ENCODE assay signal across 1 cellular context in the genomic region with DNA sequence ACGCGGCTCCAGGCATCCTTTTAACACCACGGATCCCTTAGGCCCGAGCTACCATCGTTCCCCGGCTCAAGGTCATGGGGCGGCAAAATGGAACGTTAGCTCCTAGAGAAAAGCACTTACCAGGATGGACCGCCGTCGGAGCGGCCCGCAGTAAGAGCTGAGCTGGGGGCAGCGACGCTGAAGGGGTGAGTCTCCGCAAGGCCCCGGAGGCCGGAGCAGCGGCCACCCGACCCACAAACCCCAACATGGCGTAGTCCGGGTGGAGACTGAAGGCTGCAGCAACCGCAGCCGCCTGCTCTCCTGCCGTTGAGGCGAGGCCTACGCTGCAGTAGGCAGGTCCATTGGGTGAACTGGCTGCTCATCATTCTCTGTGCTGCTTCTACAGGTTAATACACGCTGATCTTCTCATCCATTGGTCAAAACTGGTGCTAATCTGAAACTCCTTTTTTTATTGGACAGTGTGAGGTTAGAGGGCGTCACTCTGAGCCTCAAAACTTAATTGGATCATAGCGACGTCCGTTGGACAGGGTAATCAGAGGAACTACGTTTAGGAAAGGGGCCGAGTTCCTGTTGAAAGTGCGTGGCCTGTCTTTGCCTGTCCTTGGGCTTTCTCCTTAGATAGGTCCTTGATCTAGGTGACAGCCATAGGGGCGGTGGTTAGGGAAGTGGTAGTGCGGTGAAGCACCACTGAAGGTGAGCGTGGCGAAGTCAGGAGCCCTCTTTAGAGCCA.
A peak's percentile ranks its signal among the peaks of the same experiment; 100 is the strongest.
TF ChIP-seq lines count a peak whose summit lies in the region.

TSS of gene ATP5F1B (minus strand) at position 268 of the 730 bp plus-strand sequence. CDS start at position 247, 21 bp downstream.

TF ChIP-seq in H1, 55 proteins besides CTCF, POLR2A, EP300 and RAD21 (continued from another document):
- TF ChIP-seq SP2 (IDR thresholded peaks at IDR 0.05; ENCODE audit: low read length), result peak; percentile 99
- no peak for TF ChIP-seq MAFK (IDR thresholded peaks at IDR 0.05; ENCODE audit: low read depth, low read length)
- TF ChIP-seq ATF3 (IDR thresholded peaks at IDR 0.05; ENCODE audit: insufficient read depth, low read depth, low read length), result no peak
- TF ChIP-seq KDM4A (IDR thresholded peaks at IDR 0.05; ENCODE audit: low read depth, low read length, severe bottlenecking), result peak; percentile 40
- 0 out of 2 replicates have a peak, but pooled peaks have one; percentile 13 for TF ChIP-seq TEAD4 (IDR thresholded peaks at IDR 0.05; ENCODE audit: low read depth, low read length)
- no peak for TF ChIP-seq FOSL1 (IDR thresholded peaks at IDR 0.05; ENCODE audit: insufficient read depth, low read depth, low read length)
- no peak for TF ChIP-seq NRF1 (IDR thresholded peaks at IDR 0.05; ENCODE audit: low read depth, low read length)
- TF ChIP-seq JUN (IDR thresholded peaks at IDR 0.05; ENCODE audit: low read depth, low read length), result no peak
- no peak for TF ChIP-seq SIX5 (IDR thresholded peaks at IDR 0.05; ENCODE audit: low read depth, low read length)
- no peak for TF ChIP-seq SP4 (IDR thresholded peaks at IDR 0.05; ENCODE audit: low read length)
- TF ChIP-seq RFX5 (IDR thresholded peaks at IDR 0.05; ENCODE audit: borderline replicate concordance, low read depth, low read length), result no peak
- TF ChIP-seq, protein P1, sequence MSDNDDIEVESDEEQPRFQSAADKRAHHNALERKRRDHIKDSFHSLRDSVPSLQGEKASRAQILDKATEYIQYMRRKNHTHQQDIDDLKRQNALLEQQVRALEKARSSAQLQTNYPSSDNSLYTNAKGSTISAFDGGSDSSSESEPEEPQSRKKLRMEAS (IDR thresholded peaks at IDR 0.05), result peak; percentile 7; the same call in 1 of the 2 replicates
- no peak for TF ChIP-seq BRCA1 (IDR thresholded peaks at IDR 0.05; ENCODE audit: low read depth, low read length)
- no peak for TF ChIP-seq SAP30 (IDR thresholded peaks at IDR 0.05; ENCODE audit: insufficient read depth, insufficient replicate concordance, low read length)
- peak; percentile 5 for TF ChIP-seq NANOG (IDR thresholded peaks at IDR 0.05; ENCODE audit: insufficient read depth, low read depth, low read length, poor library complexity, severe bottlenecking)
- no peak for TF ChIP-seq USF2 (IDR thresholded peaks at IDR 0.05; ENCODE audit: low read length)
- peak; percentile 98 for TF ChIP-seq TAF7 (optimal IDR thresholded peaks at IDR 0.05; ENCODE audit: borderline replicate concordance, low read depth, low read length)
- no peak for TF ChIP-seq SRF (IDR thresholded peaks at IDR 0.05; ENCODE audit: low read depth, low read length)
- TF ChIP-seq SUZ12 (IDR thresholded peaks at IDR 0.05; ENCODE audit: low read length), result no peak
- peak; percentile 90 for TF ChIP-seq CREB1 (IDR thresholded peaks at IDR 0.05)
- TF ChIP-seq KDM5A (IDR thresholded peaks at IDR 0.05; ENCODE audit: low read length), result 0 out of 2 replicates have a peak, but pooled peaks have one; percentile 17
- no peak; the same call in 1 of the 2 replicates for TF ChIP-seq GABPA (IDR thresholded peaks at IDR 0.05; ENCODE audit: borderline replicate concordance, insufficient read depth, low read length)
- TF ChIP-seq RNF2 (IDR thresholded peaks at IDR 0.05; ENCODE audit: borderline replicate concordance, low read depth, low read length, missing control alignments, poor library complexity, severe bottlenecking), result no peak
- TF ChIP-seq SIN3A (conservative IDR thresholded peaks at IDR 0.05 in 1 of 2, IDR thresholded peaks at IDR 0.05 in 1 of 2; ENCODE audit: low read depth in 1 of 2, low read length in 2 of 2), result peak; percentile 9 to 45; a peak in 1 of 4 replicates
- TF ChIP-seq HDAC2 (IDR thresholded peaks at IDR 0.05; ENCODE audit: borderline replicate concordance in 1 of 2, low read depth in 2 of 2, low read length in 2 of 2), result peak in 1 of 2 experiments; percentile 24; a peak in 1 of 4 replicates
- no peak for TF ChIP-seq CTBP2 (IDR thresholded peaks at IDR 0.05; ENCODE audit: borderline replicate concordance, insufficient read depth, insufficient read length, low read length)
- TF ChIP-seq EZH2 (IDR thresholded peaks at IDR 0.05; ENCODE audit: low read depth, low read length, severe bottlenecking), result no peak
- TF ChIP-seq POU5F1 (IDR thresholded peaks at IDR 0.05; ENCODE audit: low read depth, low read length), result no peak
- TF ChIP-seq, protein P2, sequence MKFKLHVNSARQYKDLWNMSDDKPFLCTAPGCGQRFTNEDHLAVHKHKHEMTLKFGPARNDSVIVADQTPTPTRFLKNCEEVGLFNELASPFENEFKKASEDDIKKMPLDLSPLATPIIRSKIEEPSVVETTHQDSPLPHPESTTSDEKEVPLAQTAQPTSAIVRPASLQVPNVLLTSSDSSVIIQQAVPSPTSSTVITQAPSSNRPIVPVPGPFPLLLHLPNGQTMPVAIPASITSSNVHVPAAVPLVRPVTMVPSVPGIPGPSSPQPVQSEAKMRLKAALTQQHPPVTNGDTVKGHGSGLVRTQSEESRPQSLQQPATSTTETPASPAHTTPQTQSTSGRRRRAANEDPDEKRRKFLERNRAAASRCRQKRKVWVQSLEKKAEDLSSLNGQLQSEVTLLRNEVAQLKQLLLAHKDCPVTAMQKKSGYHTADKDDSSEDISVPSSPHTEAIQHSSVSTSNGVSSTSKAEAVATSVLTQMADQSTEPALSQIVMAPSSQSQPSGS (IDR thresholded peaks at IDR 0.05; ENCODE audit: low read length), result peak; percentile 75; the same call in 1 of the 2 replicates
- TF ChIP-seq TCF12 (IDR thresholded peaks at IDR 0.05; ENCODE audit: low read depth, low read length), result no peak
- TF ChIP-seq YY1 (IDR thresholded peaks at IDR 0.05; ENCODE audit: low read depth, low read length), result peak; percentile 85
- no peak for TF ChIP-seq BACH1 (IDR thresholded peaks at IDR 0.05; ENCODE audit: low read length)
- peak; percentile 97 for TF ChIP-seq POLR2AphosphoS5 (IDR thresholded peaks at IDR 0.05; ENCODE audit: low read depth, low read length)
- TF ChIP-seq PHF8 (conservative IDR thresholded peaks at IDR 0.05; ENCODE audit: low read depth, low read length), result peak; percentile 91
- peak; percentile 100 for TF ChIP-seq TAF1 (IDR thresholded peaks at IDR 0.05; ENCODE audit: low read depth, low read length)
- no peak for TF ChIP-seq SIRT6 (IDR thresholded peaks at IDR 0.05; ENCODE audit: low read length)
- TF ChIP-seq CHD2 (IDR thresholded peaks at IDR 0.05; ENCODE audit: low read length), result peak; percentile 97
- no peak for TF ChIP-seq JUND (IDR thresholded peaks at IDR 0.05; ENCODE audit: low read length)
- TF ChIP-seq RXRA (IDR thresholded peaks at IDR 0.05; ENCODE audit: insufficient read depth, low read depth, low read length), result no peak
- peak; percentile 100 for TF ChIP-seq SP1 (IDR thresholded peaks at IDR 0.05; ENCODE audit: low read depth, low read length)
- TF ChIP-seq, protein P3, sequence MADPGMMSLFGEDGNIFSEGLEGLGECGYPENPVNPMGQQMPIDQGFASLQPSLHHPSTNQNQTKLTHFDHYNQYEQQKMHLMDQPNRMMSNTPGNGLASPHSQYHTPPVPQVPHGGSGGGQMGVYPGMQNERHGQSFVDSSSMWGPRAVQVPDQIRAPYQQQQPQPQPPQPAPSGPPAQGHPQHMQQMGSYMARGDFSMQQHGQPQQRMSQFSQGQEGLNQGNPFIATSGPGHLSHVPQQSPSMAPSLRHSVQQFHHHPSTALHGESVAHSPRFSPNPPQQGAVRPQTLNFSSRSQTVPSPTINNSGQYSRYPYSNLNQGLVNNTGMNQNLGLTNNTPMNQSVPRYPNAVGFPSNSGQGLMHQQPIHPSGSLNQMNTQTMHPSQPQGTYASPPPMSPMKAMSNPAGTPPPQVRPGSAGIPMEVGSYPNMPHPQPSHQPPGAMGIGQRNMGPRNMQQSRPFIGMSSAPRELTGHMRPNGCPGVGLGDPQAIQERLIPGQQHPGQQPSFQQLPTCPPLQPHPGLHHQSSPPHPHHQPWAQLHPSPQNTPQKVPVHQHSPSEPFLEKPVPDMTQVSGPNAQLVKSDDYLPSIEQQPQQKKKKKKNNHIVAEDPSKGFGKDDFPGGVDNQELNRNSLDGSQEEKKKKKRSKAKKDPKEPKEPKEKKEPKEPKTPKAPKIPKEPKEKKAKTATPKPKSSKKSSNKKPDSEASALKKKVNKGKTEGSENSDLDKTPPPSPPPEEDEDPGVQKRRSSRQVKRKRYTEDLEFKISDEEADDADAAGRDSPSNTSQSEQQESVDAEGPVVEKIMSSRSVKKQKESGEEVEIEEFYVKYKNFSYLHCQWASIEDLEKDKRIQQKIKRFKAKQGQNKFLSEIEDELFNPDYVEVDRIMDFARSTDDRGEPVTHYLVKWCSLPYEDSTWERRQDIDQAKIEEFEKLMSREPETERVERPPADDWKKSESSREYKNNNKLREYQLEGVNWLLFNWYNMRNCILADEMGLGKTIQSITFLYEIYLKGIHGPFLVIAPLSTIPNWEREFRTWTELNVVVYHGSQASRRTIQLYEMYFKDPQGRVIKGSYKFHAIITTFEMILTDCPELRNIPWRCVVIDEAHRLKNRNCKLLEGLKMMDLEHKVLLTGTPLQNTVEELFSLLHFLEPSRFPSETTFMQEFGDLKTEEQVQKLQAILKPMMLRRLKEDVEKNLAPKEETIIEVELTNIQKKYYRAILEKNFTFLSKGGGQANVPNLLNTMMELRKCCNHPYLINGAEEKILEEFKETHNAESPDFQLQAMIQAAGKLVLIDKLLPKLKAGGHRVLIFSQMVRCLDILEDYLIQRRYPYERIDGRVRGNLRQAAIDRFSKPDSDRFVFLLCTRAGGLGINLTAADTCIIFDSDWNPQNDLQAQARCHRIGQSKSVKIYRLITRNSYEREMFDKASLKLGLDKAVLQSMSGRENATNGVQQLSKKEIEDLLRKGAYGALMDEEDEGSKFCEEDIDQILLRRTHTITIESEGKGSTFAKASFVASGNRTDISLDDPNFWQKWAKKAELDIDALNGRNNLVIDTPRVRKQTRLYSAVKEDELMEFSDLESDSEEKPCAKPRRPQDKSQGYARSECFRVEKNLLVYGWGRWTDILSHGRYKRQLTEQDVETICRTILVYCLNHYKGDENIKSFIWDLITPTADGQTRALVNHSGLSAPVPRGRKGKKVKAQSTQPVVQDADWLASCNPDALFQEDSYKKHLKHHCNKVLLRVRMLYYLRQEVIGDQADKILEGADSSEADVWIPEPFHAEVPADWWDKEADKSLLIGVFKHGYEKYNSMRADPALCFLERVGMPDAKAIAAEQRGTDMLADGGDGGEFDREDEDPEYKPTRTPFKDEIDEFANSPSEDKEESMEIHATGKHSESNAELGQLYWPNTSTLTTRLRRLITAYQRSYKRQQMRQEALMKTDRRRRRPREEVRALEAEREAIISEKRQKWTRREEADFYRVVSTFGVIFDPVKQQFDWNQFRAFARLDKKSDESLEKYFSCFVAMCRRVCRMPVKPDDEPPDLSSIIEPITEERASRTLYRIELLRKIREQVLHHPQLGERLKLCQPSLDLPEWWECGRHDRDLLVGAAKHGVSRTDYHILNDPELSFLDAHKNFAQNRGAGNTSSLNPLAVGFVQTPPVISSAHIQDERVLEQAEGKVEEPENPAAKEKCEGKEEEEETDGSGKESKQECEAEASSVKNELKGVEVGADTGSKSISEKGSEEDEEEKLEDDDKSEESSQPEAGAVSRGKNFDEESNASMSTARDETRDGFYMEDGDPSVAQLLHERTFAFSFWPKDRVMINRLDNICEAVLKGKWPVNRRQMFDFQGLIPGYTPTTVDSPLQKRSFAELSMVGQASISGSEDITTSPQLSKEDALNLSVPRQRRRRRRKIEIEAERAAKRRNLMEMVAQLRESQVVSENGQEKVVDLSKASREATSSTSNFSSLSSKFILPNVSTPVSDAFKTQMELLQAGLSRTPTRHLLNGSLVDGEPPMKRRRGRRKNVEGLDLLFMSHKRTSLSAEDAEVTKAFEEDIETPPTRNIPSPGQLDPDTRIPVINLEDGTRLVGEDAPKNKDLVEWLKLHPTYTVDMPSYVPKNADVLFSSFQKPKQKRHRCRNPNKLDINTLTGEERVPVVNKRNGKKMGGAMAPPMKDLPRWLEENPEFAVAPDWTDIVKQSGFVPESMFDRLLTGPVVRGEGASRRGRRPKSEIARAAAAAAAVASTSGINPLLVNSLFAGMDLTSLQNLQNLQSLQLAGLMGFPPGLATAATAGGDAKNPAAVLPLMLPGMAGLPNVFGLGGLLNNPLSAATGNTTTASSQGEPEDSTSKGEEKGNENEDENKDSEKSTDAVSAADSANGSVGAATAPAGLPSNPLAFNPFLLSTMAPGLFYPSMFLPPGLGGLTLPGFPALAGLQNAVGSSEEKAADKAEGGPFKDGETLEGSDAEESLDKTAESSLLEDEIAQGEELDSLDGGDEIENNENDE (IDR thresholded peaks at IDR 0.05; ENCODE audit: insufficient replicate concordance, low read length), result no peak
- TF ChIP-seq GTF2F1 (IDR thresholded peaks at IDR 0.05; ENCODE audit: borderline replicate concordance, low read depth, low read length), result peak; percentile 88
